Comparison of ENCODE assay signal across 14 cellular contexts in genomic region chr16:87345721-87346424, GRCh38. TPM values are rescaled to one million over a fixed set of nuclear protein-coding genes. Genes with fewer than 3 reads are reported as not detected.
DNase-seq lines count a peak whose midpoint lies in the region; FAIRE-seq and TF ChIP-seq lines count a peak whose summit lies in the region.
"Had no signal": no experiment of that assay in that cellular context is flagged by ENCODE, and none has a peak within 500 bp of the region (broad histone marks: within the 10 kb centered on the region; RNA-seq: fewer than 3 reads in every experiment).

No MANE protein-coding gene starts in this region.

- TF ChIP-seq CTCF in esophagus squamous epithelium (IDR thresholded peaks at IDR 0.05), result no peak
- TF ChIP-seq CTCF in progenitor cell of endocrine pancreas (IDR thresholded peaks at IDR 0.05; ENCODE audit: unreplicated experiment), result no peak
- TF ChIP-seq CTCF in coronary artery (IDR thresholded peaks at IDR 0.05), result no peak

- no peaks in the 10 kb centered on the region for H3K27me3 Mint-ChIP-seq in progenitor cell of endocrine pancreas

- peaks cover 4% of the 10 kb centered on the region for H3K36me3 Mint-ChIP-seq in progenitor cell of endocrine pancreas (ENCODE audit: insufficient read depth)

- peak overlapping the region; percentile 61 for H3K27ac ChIP-seq in SJSA1
- peak overlapping the region in 3 of 4 donors; percentile 38 to 71 (median 61) for H3K27ac ChIP-seq in esophagus squamous epithelium
- no peak overlapping the region for H3K27ac ChIP-seq in coronary artery
- H3K27ac ChIP-seq: psoas muscle had no signal

- FAIRE-seq in GM12892 (lab: Jason Lieb, UNC), result no peak
- FAIRE-seq: D721Med, GM12891 had no signal

- H3K4me3 ChIP-seq in SJSA1 (no peak overlapping the region), esophagus squamous epithelium (no peak overlapping the region), coronary artery (no peak overlapping the region), MG63 (no peak overlapping the region)
- H3K4me3 ChIP-seq: psoas muscle had no signal

- intact Hi-C loops in esophagus squamous epithelium (cut with DNase I), result no loop called here

- peak overlapping the region; percentile 56 for H3K27ac Mint-ChIP-seq in progenitor cell of endocrine pancreas

- H3K4me3 Mint-ChIP-seq in progenitor cell of endocrine pancreas (ENCODE audit: low read depth), result no peak overlapping the region

- H3K9me3 Mint-ChIP-seq in progenitor cell of endocrine pancreas (ENCODE audit: low read depth), result no peaks in the 10 kb centered on the region

- H3K4me1 ChIP-seq in SJSA1 (replicated peaks) (peaks cover 33% of the 10 kb centered on the region), esophagus squamous epithelium (peaks cover 8 to 40% (median 13%) of the 10 kb centered on the region in 3 donors)

- TF ChIP-seq POLR2A in esophagus squamous epithelium (IDR thresholded peaks at IDR 0.05) (no peak), GM12892 (IDR thresholded peaks at IDR 0.05; ENCODE audit: low read depth, low read length) (no peak)

- 89 to 90% methylated on average over 16 to 24 of the region's 28 CpGs for WGBS in esophagus squamous epithelium, 2 donors

- H3K4me1 Mint-ChIP-seq in progenitor cell of endocrine pancreas (ENCODE audit: low read depth), result no peaks in the 10 kb centered on the region

- H3K36me3 ChIP-seq in SJSA1, result peaks cover 54% of the 10 kb centered on the region
- H3K36me3 ChIP-seq in esophagus squamous epithelium, result peaks cover 18 to 87% (median 27%) of the 10 kb centered on the region in 3 donors
- H3K36me3 ChIP-seq in MG63, result no peaks in the 10 kb centered on the region

- DNase-seq in ELF-1 (ENCODE audit: low read depth, low spot score) (peak; percentile 43), SJSA1 (ENCODE audit: low read depth in 1 of 2, low spot score in 2 of 2) (no peak), esophagus squamous epithelium (lab: John Stamatoyannopoulos, UW) (no peak), progenitor cell of endocrine pancreas (ENCODE audit: low spot score, unreplicated experiment) (no peak), coronary artery (ENCODE audit: low spot score) (no peak), GM12892 (ENCODE audit: insufficient read length) (no peak), MG63 (no peak)
- DNase-seq in stimulated activated CD4-positive, alpha-beta T cell treated with anti-CD3 and anti-CD28 coated beads, Interleukin-15, amount 100 ng/mL, for 24 hours, result no peak
- DNase-seq: kidney glomerular epithelial cell, MM.1S, psoas muscle, SW 1271 had no signal

- H3K9me3 ChIP-seq in SJSA1 (replicated peaks) (no peaks in the 10 kb centered on the region), esophagus squamous epithelium (no peaks in the 10 kb centered on the region), MG63 (no peaks in the 10 kb centered on the region)
- H3K9me3 ChIP-seq: psoas muscle had no signal

- H3K27me3 ChIP-seq in SJSA1 (replicated peaks) (no peaks in the 10 kb centered on the region), esophagus squamous epithelium (no peaks in the 10 kb centered on the region), MG63 (no peaks in the 10 kb centered on the region)

RNA-seq across cellular contexts. Expression of gene C16orf95, which starts 28.7 kb away (rescaled TPM):
- 4.9 and 18.7 TPM in 2 replicates for total RNA-seq in SJSA1 (2014; rRNA removed; shearing (Covaris generic))
- under 1 TPM; 0.38 to 0.95 (median 0.85) TPM for total RNA-seq in esophagus squamous epithelium
- total RNA-seq in progenitor cell of endocrine pancreas, result 4.7 and 5.5 TPM in 2 replicates
- polyA plus RNA-seq in GM12892 (2012; ENCODE audit: missing spikeins), result 4.2 TPM
- 6.6 TPM in 1 of 2 replicates, not detected in the other for total RNA-seq in MG63 (2014; rRNA removed; shearing (Covaris generic); ENCODE audit: low replicate concordance)

RNA-seq across cellular contexts. Expression of gene FBXO31, which starts 37.7 kb away (rescaled TPM):
- 26.2 and 27.2 TPM in 2 replicates for total RNA-seq in SJSA1 (2014; rRNA removed; shearing (Covaris generic))
- 10 to 100 TPM; 18.3 to 43.7 (median 21.2) TPM for total RNA-seq in esophagus squamous epithelium
- 21.6 and 23.5 TPM in 2 replicates for total RNA-seq in progenitor cell of endocrine pancreas
- polyA plus RNA-seq in GM12892 (2012; ENCODE audit: missing spikeins), result 10.6 TPM
- total RNA-seq in MG63 (2014; rRNA removed; shearing (Covaris generic); ENCODE audit: low replicate concordance), result 12.6 and 33.4 TPM in 2 replicates

RNA-seq across cellular contexts. Expression of gene MAP1LC3B, which starts 46.3 kb away (rescaled TPM):
- total RNA-seq in SJSA1 (2014; rRNA removed; shearing (Covaris generic)), result 16.9 and 21.3 TPM in 2 replicates
- total RNA-seq in esophagus squamous epithelium (10 to 100 TPM; 14.2 to 38.0 (median 24.4) TPM), progenitor cell of endocrine pancreas (44.1 and 46.2 TPM in 2 replicates)
- 34.6 TPM for polyA plus RNA-seq in GM12892 (2012; ENCODE audit: missing spikeins)
- 7.9 and 16.0 TPM in 2 replicates for total RNA-seq in MG63 (2014; rRNA removed; shearing (Covaris generic); ENCODE audit: low replicate concordance)

Comparison
In these comparisons a context has a peak if more than half of its experiments do, and no peak if none do; other contexts are left out.
1. H3K27ac ChIP-seq: peak in SJSA1 (single experiment) and esophagus squamous epithelium (3 of 4); none in coronary artery (0 of 2).